7 cellular contexts compared by ENCODE assay signal in the genomic region with DNA sequence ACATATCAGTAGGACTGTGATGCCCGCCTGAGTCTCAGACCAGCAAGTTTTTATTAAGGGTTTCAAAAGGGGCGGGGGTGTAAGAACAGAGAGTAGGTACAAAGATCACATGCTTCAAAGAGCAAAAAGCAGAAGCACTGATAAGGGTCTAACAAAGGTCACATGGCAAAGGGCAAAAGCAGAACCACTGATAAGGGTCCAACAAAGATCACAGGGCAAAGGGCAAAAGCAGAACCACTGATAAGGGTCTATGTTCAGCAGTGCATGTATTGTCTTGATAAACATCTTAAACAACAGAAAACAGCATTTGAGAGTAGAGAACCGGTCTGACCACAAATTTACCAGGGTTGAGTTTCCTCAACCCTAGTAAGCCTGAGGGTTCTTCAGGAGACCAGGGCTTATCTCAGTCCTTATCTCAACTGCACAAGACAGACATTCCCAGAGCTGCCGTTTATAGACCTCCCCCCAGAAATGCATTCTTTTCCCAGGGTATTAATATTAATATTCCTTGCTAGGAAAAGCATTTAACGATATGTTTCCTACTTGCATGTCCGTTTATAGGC. TPM values are rescaled to one million over a fixed set of nuclear protein-coding genes. Genes with fewer than 3 reads are reported as not detected.
DNase-seq lines count a peak whose midpoint lies in the region; ATAC-seq and TF ChIP-seq lines count a peak whose summit lies in the region.
"Not testable (repeated sequence)": the region's sequence is repeated elsewhere in the genome, so short reads cannot be mapped to it uniquely, and the experiment has no call there.

No MANE protein-coding gene starts in this region.

- H3K27me3 Mint-ChIP-seq in Caco-2 (ENCODE audit: insufficient read depth, unreplicated experiment); activated naive CD8-positive, alpha-beta T cell treated with anti-CD3 and anti-CD28 coated beads, Interleukin-2, amount 50 U/mL, for 24 hours; progenitor cell of endocrine pancreas: not testable (repeated sequence)

- peaks cover 57% of the 10 kb centered on the region for H3K4me1 ChIP-seq in Caco-2

- BruUV-seq in Caco-2 (replicated peaks; lab: Mats Ljungman, UMichigan), result not testable (repeated sequence)

- ATAC-seq in activated naive CD8-positive, alpha-beta T cell treated with anti-CD3 and anti-CD28 coated beads, Interleukin-2, amount 50 U/mL, for 24 hours, result not testable (repeated sequence)

- H3K36me3 Mint-ChIP-seq in Caco-2 (ENCODE audit: insufficient read depth, unreplicated experiment), result peaks cover 64% of the 10 kb centered on the region
- peaks cover 20% of the 10 kb centered on the region for H3K36me3 Mint-ChIP-seq in activated naive CD8-positive, alpha-beta T cell treated with anti-CD3 and anti-CD28 coated beads, Interleukin-2, amount 50 U/mL, for 24 hours (ENCODE audit: low read depth)
- H3K36me3 Mint-ChIP-seq in progenitor cell of endocrine pancreas (ENCODE audit: insufficient read depth), result peaks cover 32% of the 10 kb centered on the region

- H3K4me3 ChIP-seq in Caco-2 (ENCODE audit: low read depth, low read length); epithelial cell of esophagus (ENCODE audit: low read length): not testable (repeated sequence)

- H3K9me3 ChIP-seq in Caco-2, result peaks cover 25% of the 10 kb centered on the region

- not testable (repeated sequence) for TF ChIP-seq CTCF in Caco-2 (IDR thresholded peaks at IDR 0.05; ENCODE audit: insufficient read depth in 1 of 2, low read depth in 1 of 2, low read length in 1 of 2, severe bottlenecking in 1 of 2, unreplicated experiment in 1 of 2); epithelial cell of esophagus (IDR thresholded peaks at IDR 0.05; ENCODE audit: insufficient read depth, low read depth, low read length, missing control alignments); progenitor cell of endocrine pancreas (IDR thresholded peaks at IDR 0.05; ENCODE audit: unreplicated experiment)

- intact Hi-C loops in Caco-2 (cut with micrococcal nuclease; ENCODE audit: unreplicated experiment), result loop anchor here (1.0 to 5.0 kb wide), 5 partner anchors 12 to 71 kb away; a partner anchor contains a TSS

- H3K4me3 Mint-ChIP-seq in Caco-2 (ENCODE audit: unreplicated experiment), result peak overlapping the region; percentile 56
- not testable (repeated sequence) for H3K4me3 Mint-ChIP-seq in activated naive CD8-positive, alpha-beta T cell treated with anti-CD3 and anti-CD28 coated beads, Interleukin-2, amount 50 U/mL, for 24 hours; progenitor cell of endocrine pancreas (ENCODE audit: low read depth)

- H3K9me3 Mint-ChIP-seq in Caco-2 (ENCODE audit: unreplicated experiment) (peaks cover 40% of the 10 kb centered on the region), progenitor cell of endocrine pancreas (ENCODE audit: low read depth) (peaks cover 25% of the 10 kb centered on the region)
- H3K9me3 Mint-ChIP-seq in activated naive CD8-positive, alpha-beta T cell treated with anti-CD3 and anti-CD28 coated beads, Interleukin-2, amount 50 U/mL, for 24 hours, result not testable (repeated sequence)

- peaks cover 46% of the 10 kb centered on the region for H3K4me1 Mint-ChIP-seq in Caco-2 (ENCODE audit: low read depth, unreplicated experiment)
- peaks cover 12% of the 10 kb centered on the region for H3K4me1 Mint-ChIP-seq in activated naive CD8-positive, alpha-beta T cell treated with anti-CD3 and anti-CD28 coated beads, Interleukin-2, amount 50 U/mL, for 24 hours
- H3K4me1 Mint-ChIP-seq in progenitor cell of endocrine pancreas (ENCODE audit: low read depth), result not testable (repeated sequence)

- DNase-seq in Caco-2 (peak; percentile 91), HT-29 (ENCODE audit: low spot score) (peak; percentile 31), OCI-M1 (lab: John Stamatoyannopoulos, UW) (peak; percentile 67), epithelial cell of esophagus (ENCODE audit: low read depth) (peak; percentile 63), kidney tubule cell (ENCODE audit: low spot score) (peak; percentile 9)
- not testable (repeated sequence) for DNase-seq in activated naive CD8-positive, alpha-beta T cell treated with anti-CD3 and anti-CD28 coated beads, Interleukin-2, amount 50 U/mL, for 24 hours; progenitor cell of endocrine pancreas (ENCODE audit: low spot score, unreplicated experiment)

- CTCF ChIA-PET in Caco-2 (lab: Charles Lee), result not testable (repeated sequence)

- not testable (repeated sequence) for H3K27me3 ChIP-seq in Caco-2 (replicated peaks; ENCODE audit: control insufficient read depth, insufficient read depth, low read length)

- not testable (repeated sequence) for H3K36me3 ChIP-seq in Caco-2 (ENCODE audit: control insufficient read depth, insufficient read depth, low read length)

- POLR2A ChIA-PET in Caco-2 (lab: Charles Lee), result interaction anchor here (0.6 kb wide), 1 partner anchor 11 kb away, joined by 4 read pairs; no protein-coding TSS in a partner anchor

- H3K27ac Mint-ChIP-seq in Caco-2 (ENCODE audit: unreplicated experiment), result peak overlapping the region; percentile 85
- H3K27ac Mint-ChIP-seq in activated naive CD8-positive, alpha-beta T cell treated with anti-CD3 and anti-CD28 coated beads, Interleukin-2, amount 50 U/mL, for 24 hours, result peak overlapping the region; percentile 40
- H3K27ac Mint-ChIP-seq in progenitor cell of endocrine pancreas, result peak overlapping the region; percentile 17

RNA-seq across cellular contexts. Expression of a gene that starts 12.1 kb away (rescaled TPM):
- total RNA-seq in Caco-2 (2022) (28.0 and 34.1 TPM in 2 replicates), progenitor cell of endocrine pancreas (8.9 and 11.6 TPM in 2 replicates)
- total RNA-seq in HT-29 (2014; rRNA removed; shearing (Covaris generic)), result 0.91 and 7.8 TPM in 2 replicates

RNA-seq across cellular contexts. Expression of a gene that starts 41.9 kb away (rescaled TPM):
- total RNA-seq in Caco-2 (2022), result 125 and 140 TPM in 2 replicates
- total RNA-seq in HT-29 (2014; rRNA removed; shearing (Covaris generic)), result 87.2 and 88.2 TPM in 2 replicates
- total RNA-seq in progenitor cell of endocrine pancreas, result 58.4 and 61.4 TPM in 2 replicates

Comparison
In these comparisons a context has a peak if more than half of its experiments do, and no peak if none do; other contexts are left out.
1. H3K27ac Mint-ChIP-seq: peak in every context shown above with its lines; median percentile 85 in Caco-2; 40 in activated naive CD8-positive, alpha-beta T cell treated with anti-CD3 and anti-CD28 coated beads, Interleukin-2, amount 50 U/mL, for 24 hours; 17 in progenitor cell of endocrine pancreas.